8 cellular contexts compared by ENCODE assay signal in the genomic region with DNA sequence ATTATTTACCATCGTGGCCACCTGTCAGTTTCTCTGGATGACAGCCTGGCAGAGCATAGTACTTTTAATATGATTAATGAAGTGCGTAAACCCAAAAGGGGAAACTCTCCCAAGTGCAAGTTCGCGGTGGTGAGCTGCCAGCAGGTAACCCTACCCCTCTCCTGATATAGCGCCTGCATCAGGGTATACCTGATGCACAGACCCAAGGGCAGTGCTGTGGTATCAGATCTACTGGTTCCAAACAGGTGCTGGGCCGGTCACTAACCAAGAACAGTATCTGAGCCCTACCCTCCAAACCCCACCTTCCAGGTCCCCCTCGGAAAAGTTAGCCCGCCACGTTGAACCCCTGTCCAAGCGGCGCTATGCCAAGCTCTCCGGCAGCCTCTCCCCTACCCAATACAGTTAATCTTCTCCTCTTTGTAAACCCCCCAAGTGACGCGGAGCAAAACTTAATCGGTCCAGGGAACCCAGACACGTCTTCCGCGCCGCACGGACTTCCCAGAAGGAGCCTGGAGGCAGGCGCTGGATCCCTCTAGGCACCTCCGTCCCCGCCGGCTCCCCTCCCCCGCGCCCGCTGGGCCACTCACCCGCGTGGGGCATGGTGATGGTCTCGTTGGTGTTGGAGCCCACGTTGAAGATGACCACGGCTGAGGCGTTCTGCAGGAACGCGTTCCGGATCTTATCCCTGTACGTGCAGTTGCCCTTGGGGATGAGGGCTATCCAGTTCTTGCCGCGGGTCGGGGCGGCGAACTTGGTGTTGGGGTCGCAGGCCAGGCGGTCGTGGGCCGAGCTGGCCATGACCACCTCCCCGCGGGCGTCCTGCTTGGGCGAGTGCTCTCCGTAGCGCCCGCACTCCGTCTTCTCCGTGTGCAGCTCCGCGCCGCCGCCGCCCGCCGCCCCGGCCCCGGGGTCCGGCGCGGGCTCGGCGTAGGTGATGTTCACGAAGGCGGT.
A peak's percentile ranks its signal among the peaks of the same experiment; 100 is the strongest.
DNase-seq lines count a peak whose midpoint lies in the region; ATAC-seq lines count a peak whose summit lies in the region.

No MANE protein-coding gene starts in this region.

- H3K4me1 Mint-ChIP-seq in effector memory CD8-positive, alpha-beta T cell (ENCODE audit: low read depth in 2 of 2): peaks cover 2 to 7% of the 10 kb centered on the region in 2 donors

- no peaks in the 10 kb centered on the region for H3K36me3 ChIP-seq in muscle layer of colon (ENCODE audit: insufficient read depth, low read length)

- H3K27me3 ChIP-seq in muscle layer of colon (ENCODE audit: control insufficient read depth in 1 of 2, insufficient read depth in 2 of 2, low read length in 2 of 2): peaks cover 0 to 4% of the 10 kb centered on the region in 2 donors

- H3K27ac Mint-ChIP-seq in effector memory CD8-positive, alpha-beta T cell: no peak overlapping the region

- H3K27ac ChIP-seq in muscle layer of colon (ENCODE audit: low read depth, low read length): peak overlapping the region; percentile 90

- H3K4me1 ChIP-seq in muscle layer of colon (ENCODE audit: insufficient read depth, low read length): peaks cover 30% of the 10 kb centered on the region

- no peaks in the 10 kb centered on the region for H3K9me3 ChIP-seq in muscle layer of colon (ENCODE audit: low read length)

- ATAC-seq in GM19397 (IDR thresholded peaks at IDR 0.05; ENCODE audit: unreplicated experiment) (peak; percentile 11), GM18520 (IDR thresholded peaks at IDR 0.05; ENCODE audit: unreplicated experiment) (no peak)
- ATAC-seq in effector memory CD8-positive, alpha-beta T cell (replicated peaks): no peak

- H3K4me3 Mint-ChIP-seq in effector memory CD8-positive, alpha-beta T cell: peak overlapping the region; percentile 19 to 21

- H3K9ac ChIP-seq in muscle layer of colon (ENCODE audit: low read length): peak overlapping the region; percentile 61

- H3K9me3 Mint-ChIP-seq in effector memory CD8-positive, alpha-beta T cell: no peaks in the 10 kb centered on the region

- H3K36me3 Mint-ChIP-seq in effector memory CD8-positive, alpha-beta T cell (ENCODE audit: insufficient read depth): no peaks in the 10 kb centered on the region

- DNase-seq in AG08395 (ENCODE audit: low spot score) (peak; percentile 4), NCI-H526 treated with DMSO at 0.1 percent for 48 hours (lab: John Stamatoyannopoulos, UW) (peak; percentile 61), NCI-H2029 treated with DMSO at 0.1 percent for 48 hours (lab: John Stamatoyannopoulos, UW) (no peak), SW480 (ENCODE audit: low spot score) (no peak)
- DNase-seq in effector memory CD8-positive, alpha-beta T cell: no peak

- H3K27me3 Mint-ChIP-seq in effector memory CD8-positive, alpha-beta T cell: peaks cover 60 to 91% of the 10 kb centered on the region in 2 donors

- peak overlapping the region; percentile 62 to 87 for H3K4me3 ChIP-seq in muscle layer of colon (ENCODE audit: low read depth in 1 of 2, low read length in 2 of 2)

Comparison
In these comparisons a context has a peak if more than half of its experiments do, and no peak if none do; other contexts are left out.
1. DNase-seq: peak in AG08395 (single experiment) and NCI-H526 treated with DMSO at 0.1 percent for 48 hours (single experiment); none in effector memory CD8-positive, alpha-beta T cell (0 of 3), NCI-H2029 treated with DMSO at 0.1 percent for 48 hours (single experiment) and SW480 (single experiment).